ENCODE assay signal across 21 cellular contexts in genomic region chr10:131703527-131703926, GRCh38.
"Had no signal": no experiment of that assay in that cellular context is flagged by ENCODE, and none has a peak within 500 bp of the region (broad histone marks: within the 10 kb centered on the region; RNA-seq: fewer than 3 reads in every experiment).

No MANE protein-coding gene starts in this region.

- H3K4me3 ChIP-seq: colonic mucosa, gastroesophageal sphincter, heart left ventricle, tibial artery, vagina had no signal

- ATAC-seq: activated T-cell treated with anti-CD3 and anti-CD28 coated beads, Interleukin-2, amount 50 U/mL, for 4 hours; gastroesophageal sphincter; heart left ventricle; left ventricle myocardium superior; naive thymus-derived CD8-positive, alpha-beta T cell; stimulated activated naive CD8-positive, alpha-beta T cell treated with anti-CD3 and anti-CD28 coated beads, Interleukin-15, Interleukin-2, amounts not matched to agents 100 U/mL and 50 U/mL, for 24 hours had no signal

- H3K27ac Mint-ChIP-seq: activated naive CD4-positive, alpha-beta T cell treated with anti-CD3 and anti-CD28 coated beads for 36 hours; brain; memory B cell; naive thymus-derived CD8-positive, alpha-beta T cell had no signal

- H3K36me3 ChIP-seq: colonic mucosa, gastroesophageal sphincter, heart left ventricle, tibial artery, vagina, WERI-Rb-1 had no signal

- H3K4me1 Mint-ChIP-seq: memory B cell; naive thymus-derived CD8-positive, alpha-beta T cell had no signal

- H3K27me3 ChIP-seq: colonic mucosa, vagina had no signal

- H3K27ac ChIP-seq: colonic mucosa, gastroesophageal sphincter, heart left ventricle, tibial artery, vagina, WERI-Rb-1 had no signal

- H3K4me3 Mint-ChIP-seq: activated naive CD4-positive, alpha-beta T cell treated with anti-CD3 and anti-CD28 coated beads for 36 hours; activated T-cell treated with anti-CD3 and anti-CD28 coated beads, Interleukin-2, amount 50 U/mL, for 4 hours; brain; memory B cell; naive thymus-derived CD8-positive, alpha-beta T cell had no signal

- H3K36me3 Mint-ChIP-seq: brain; memory B cell; naive thymus-derived CD8-positive, alpha-beta T cell had no signal

- H3K4me1 ChIP-seq: colonic mucosa, gastroesophageal sphincter, heart left ventricle, tibial artery, vagina had no signal

- DNase-seq: activated CD4-positive, alpha-beta T cell treated with anti-CD3 and anti-CD28 coated beads for 1 hour; activated naive CD4-positive, alpha-beta T cell treated with anti-CD3 and anti-CD28 coated beads for 36 hours; activated T-cell treated with anti-CD3 and anti-CD28 coated beads, Interleukin-2, amount 50 U/mL, for 4 hours; anterior cingulate cortex; central memory CD4-positive, alpha-beta T cell; colonic mucosa; heart left ventricle; kidney glomerular epithelial cell; left ventricle myocardium superior; nucleus accumbens; retina; stimulated activated naive CD8-positive, alpha-beta T cell treated with anti-CD3 and anti-CD28 coated beads, Interleukin-15, Interleukin-2, amounts not matched to agents 100 U/mL and 50 U/mL, for 24 hours; substantia nigra; T-helper 2 cell; tibial artery; WERI-Rb-1 had no signal

- H3K9me3 ChIP-seq: colonic mucosa, vagina had no signal
